ENCODE assay signal across 21 cellular contexts in the genomic region with DNA sequence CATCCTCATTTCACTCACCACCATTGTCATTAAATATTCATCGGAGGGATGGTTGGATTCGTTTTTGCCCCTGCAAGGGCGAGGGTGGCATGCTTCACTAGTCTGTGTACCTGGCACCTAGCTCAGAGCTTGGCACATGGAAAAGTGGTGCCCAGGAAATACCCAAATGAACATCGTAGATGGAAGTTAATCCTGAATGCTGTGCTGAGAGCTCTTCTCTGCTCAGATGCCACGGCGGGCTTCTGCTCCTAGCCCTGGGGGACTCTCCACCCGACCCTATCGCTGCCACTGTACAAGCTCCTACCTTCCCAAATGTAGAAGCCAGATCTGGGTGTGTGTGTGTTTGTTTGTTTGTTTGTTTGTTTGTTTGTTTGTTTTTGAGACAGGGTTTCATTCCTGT.
DNase-seq lines count a peak whose midpoint lies in the region; TF ChIP-seq lines count a peak whose summit lies in the region.
"Had no signal": no experiment of that assay in that cellular context is flagged by ENCODE, and none has a peak within 500 bp of the region (broad histone marks: within the 10 kb centered on the region; RNA-seq: fewer than 3 reads in every experiment).

No MANE protein-coding gene starts in this region.

- intact Hi-C loops in cardiac septum (cut with DNase I) (no loop called here), left ventricle myocardium inferior (cut with micrococcal nuclease) (no loop called here), posterior vena cava (cut with DNase I) (no loop called here)

- H3K4me3 ChIP-seq in left ventricle myocardium inferior: no peak overlapping the region
- H3K4me3 ChIP-seq: A549; BLaER1 treated with 17β-estradiol and CSF1 and Interleukin-3, amounts not matched to agents 10 nM and 100 nM; GM12878; GM23248 had no signal

- no peaks in the 10 kb centered on the region for H3K36me3 ChIP-seq in left ventricle myocardium inferior
- H3K36me3 ChIP-seq: BE2C; BLaER1 treated with 17β-estradiol and CSF1 and Interleukin-3, amounts not matched to agents 10 nM and 100 nM had no signal

- no peaks in the 10 kb centered on the region for H3K4me1 ChIP-seq in left ventricle myocardium inferior
- H3K4me1 ChIP-seq: A549, BE2C had no signal

- TF ChIP-seq CTCF in left ventricle myocardium inferior (IDR thresholded peaks at IDR 0.05; ENCODE audit: borderline replicate concordance): no peak

- no peaks in the 10 kb centered on the region for H3K9me3 ChIP-seq in left ventricle myocardium inferior (replicated peaks)
- H3K9me3 ChIP-seq: A549; BE2C; BLaER1 treated with 17β-estradiol and CSF1 and Interleukin-3, amounts not matched to agents 10 nM and 100 nM had no signal

- H3K27ac ChIP-seq in left ventricle myocardium inferior (replicated peaks): no peak overlapping the region
- H3K27ac ChIP-seq: A549; BLaER1 treated with 17β-estradiol and CSF1 and Interleukin-3, amounts not matched to agents 10 nM and 100 nM; GM23248 had no signal

- DNase-seq in cardiac septum (ENCODE audit: low spot score): peak; percentile 38
- DNase-seq in left ventricle myocardium inferior: no peak
- peak; percentile 22 for DNase-seq in islet precursor cell
- peak; percentile 22 for DNase-seq in posterior vena cava (ENCODE audit: low spot score)
- DNase-seq in NCI-H1092 treated with DMSO at 0.1 percent for 48 hours (lab: John Stamatoyannopoulos, UW): no peak
- no peak for DNase-seq in cerebellar nuclear complex (lab: John Stamatoyannopoulos, UW)
- DNase-seq: 8988T; ACHN; AML-193; BE2C; CD4-positive, alpha-beta T cell; CD8-positive, alpha-beta memory T cell; DMS 273 treated with DMSO at 0.1 percent for 48 hours; DMS79; EL; GDM1; GM23248; HCEC 1CT had no signal

- peaks cover 94% of the 10 kb centered on the region for H3K27me3 ChIP-seq in left ventricle myocardium inferior (ENCODE audit: low read depth)
- H3K27me3 ChIP-seq: BE2C; BLaER1 treated with 17β-estradiol and CSF1 and Interleukin-3, amounts not matched to agents 10 nM and 100 nM had no signal

Comparison
In these comparisons a context has a peak if more than half of its experiments do, and no peak if none do; other contexts are left out.
1. DNase-seq: peak in cardiac septum (single experiment), islet precursor cell (single experiment) and posterior vena cava (single experiment); none in left ventricle myocardium inferior (single experiment), NCI-H1092 treated with DMSO at 0.1 percent for 48 hours (single experiment) and cerebellar nuclear complex (0 of 2).